Comparison of ENCODE assay signal across 1 cellular context in genomic region chr6:112227411-112227810, GRCh38.
TF ChIP-seq lines count a peak whose summit lies in the region.

No MANE protein-coding gene starts in this region.

TF ChIP-seq in SK-N-SH, 30 proteins besides CTCF, POLR2A, EP300 and RAD21 (continued from another document):
- TF ChIP-seq REST (IDR thresholded peaks at IDR 0.05; ENCODE audit: low read depth, low read length) = no peak
- TF ChIP-seq ELF1 (IDR thresholded peaks at IDR 0.05) = no peak
- no peak for TF ChIP-seq EZH2phosphoT487 (IDR thresholded peaks at IDR 0.05; ENCODE audit: borderline replicate concordance, low read depth)
- TF ChIP-seq MEF2A (IDR thresholded peaks at IDR 0.05; ENCODE audit: borderline replicate concordance, low read depth) = no peak
- TF ChIP-seq RFX5 (IDR thresholded peaks at IDR 0.05; ENCODE audit: low read length) = no peak
- TF ChIP-seq TAF1 (IDR thresholded peaks at IDR 0.05; ENCODE audit: borderline replicate concordance, low read depth, low read length) = no peak
- no peak for TF ChIP-seq POLR2AphosphoS5 (IDR thresholded peaks at IDR 0.05; ENCODE audit: low read depth, low read length)
- no peak for TF ChIP-seq RCOR1 (IDR thresholded peaks at IDR 0.05; ENCODE audit: low read length)
- no peak for TF ChIP-seq FOXM1 (IDR thresholded peaks at IDR 0.05; ENCODE audit: low read depth)
- TF ChIP-seq ZBTB33 (IDR thresholded peaks at IDR 0.05; ENCODE audit: borderline replicate concordance, low read depth) = no peak
- no peak for TF ChIP-seq RXRA (IDR thresholded peaks at IDR 0.05; ENCODE audit: borderline replicate concordance, low read depth)
- TF ChIP-seq NFIC (IDR thresholded peaks at IDR 0.05; ENCODE audit: borderline replicate concordance) = no peak
- no peak for TF ChIP-seq YY1 (IDR thresholded peaks at IDR 0.05; ENCODE audit: low read depth)
- TF ChIP-seq FOXJ3 (CRISPR knock-in tag; IDR thresholded peaks at IDR 0.05) = no peak
- TF ChIP-seq SIN3A (IDR thresholded peaks at IDR 0.05; ENCODE audit: borderline replicate concordance, low read depth, low read length) = no peak
